Comparison of ENCODE assay signal across 8 cellular contexts in the genomic region with DNA sequence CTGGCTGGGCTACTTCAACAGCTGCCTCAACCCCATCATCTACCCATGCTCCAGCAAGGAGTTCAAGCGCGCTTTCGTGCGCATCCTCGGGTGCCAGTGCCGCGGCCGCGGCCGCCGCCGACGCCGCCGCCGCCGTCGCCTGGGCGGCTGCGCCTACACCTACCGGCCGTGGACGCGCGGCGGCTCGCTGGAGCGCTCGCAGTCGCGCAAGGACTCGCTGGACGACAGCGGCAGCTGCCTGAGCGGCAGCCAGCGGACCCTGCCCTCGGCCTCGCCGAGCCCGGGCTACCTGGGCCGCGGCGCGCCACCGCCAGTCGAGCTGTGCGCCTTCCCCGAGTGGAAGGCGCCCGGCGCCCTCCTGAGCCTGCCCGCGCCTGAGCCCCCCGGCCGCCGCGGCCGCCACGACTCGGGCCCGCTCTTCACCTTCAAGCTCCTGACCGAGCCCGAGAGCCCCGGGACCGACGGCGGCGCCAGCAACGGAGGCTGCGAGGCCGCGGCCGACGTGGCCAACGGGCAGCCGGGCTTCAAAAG. TPM values are rescaled to one million over a fixed set of nuclear protein-coding genes. Genes with fewer than 3 reads are reported as not detected.
DNase-seq lines count a peak whose midpoint lies in the region; ATAC-seq and TF ChIP-seq lines count a peak whose summit lies in the region.

No MANE protein-coding gene starts in this region.

- H3K27me3 Mint-ChIP-seq in osteocyte (ENCODE audit: unreplicated experiment), result peaks cover 2% of the 10 kb centered on the region

- 0 out of 2 replicates have a peak, but pooled peaks have one; percentile 6 for TF ChIP-seq CTCF in VCaP (conservative IDR thresholded peaks at IDR 0.05)
- no peak for TF ChIP-seq CTCF in osteocyte (IDR thresholded peaks at IDR 0.05)

- no peak overlapping the region for H3K27ac ChIP-seq in VCaP

- no peaks in the 10 kb centered on the region for H3K36me3 Mint-ChIP-seq in osteocyte (ENCODE audit: unreplicated experiment)

- DNase-seq in GM03348 (ENCODE audit: low spot score) (peak; percentile 37), left cardiac atrium (no peak), osteocyte (ENCODE audit: extremely low spot score, unreplicated experiment) (no peak), NCI-H187 (lab: John Stamatoyannopoulos, UW) (no peak), inferior parietal cortex (ENCODE audit: extremely low spot score) (no peak), DMS79 (lab: John Stamatoyannopoulos, UW) (no peak)

- no peaks in the 10 kb centered on the region for H3K9me3 Mint-ChIP-seq in osteocyte (ENCODE audit: unreplicated experiment)

- H3K27ac Mint-ChIP-seq in osteocyte (ENCODE audit: unreplicated experiment), result no peak overlapping the region

- H3K4me1 Mint-ChIP-seq in osteocyte (ENCODE audit: unreplicated experiment), result peaks cover 24% of the 10 kb centered on the region

- intact Hi-C loops in left cardiac atrium (cut with DNase I), result no loop called here

- ATAC-seq in left cardiac atrium, result peak; percentile 32 to 59
- ATAC-seq in HG03280 (IDR thresholded peaks at IDR 0.05; ENCODE audit: unreplicated experiment), result no peak

- H3K4me3 Mint-ChIP-seq in osteocyte (ENCODE audit: unreplicated experiment), result peak overlapping the region; percentile 41

RNA-seq across cellular contexts. Expression of gene TTC1, which starts 36.9 kb away (rescaled TPM):
- 10 to 100 TPM; 54.7 to 74.5 TPM for total RNA-seq in left cardiac atrium
- 49.4 and 49.9 TPM in 2 replicates for total RNA-seq in osteocyte

RNA-seq across cellular contexts. Expression of gene ADRA1B, which starts 55.7 kb away (rescaled TPM):
- total RNA-seq in left cardiac atrium (1 to 10 TPM; 1.8 to 2.9 TPM), osteocyte (4.0 and 4.6 TPM in 2 replicates)
